In the genomic region with DNA sequence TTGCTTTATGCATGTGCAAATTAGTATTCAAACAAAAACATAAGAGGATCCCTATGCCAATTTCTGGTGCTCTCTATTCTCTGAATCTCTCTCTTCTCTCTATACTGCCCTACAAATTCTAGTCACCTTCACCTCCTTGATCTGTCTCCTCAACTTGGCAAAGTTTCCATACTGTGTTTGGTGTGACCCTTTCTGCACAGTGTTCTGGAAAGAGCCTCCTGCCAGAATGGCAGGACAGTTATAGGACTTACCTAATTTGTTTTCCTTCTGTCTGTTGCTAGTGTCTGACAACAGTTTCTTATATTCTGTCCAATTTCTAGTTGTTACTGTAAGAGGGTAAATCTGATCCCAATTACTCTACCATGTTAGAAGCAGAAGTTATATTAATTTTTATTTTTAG, we compare ENCODE assay signal across 21 cellular contexts.
"Had no signal": no experiment of that assay in that cellular context is flagged by ENCODE, and none has a peak within 500 bp of the region (broad histone marks: within the 10 kb centered on the region; RNA-seq: fewer than 3 reads in every experiment).

No MANE protein-coding gene starts in this region.

- H3K36me3 Mint-ChIP-seq: WTC11 had no signal

- H3K4me3 Mint-ChIP-seq: activated T-cell treated with anti-CD3 and anti-CD28 coated beads, Interleukin-2, amount 50 U/mL, for 24 hours; activated T-helper 17 cell treated with anti-CD3 and anti-CD28 coated beads, Interleukin-2, amount 50 U/mL, for 72 hours; brain; immature natural killer cell; naive thymus-derived CD8-positive, alpha-beta T cell; WTC11 had no signal

- DNase-seq: activated CD4-positive, alpha-beta T cell treated with anti-CD3 and anti-CD28 coated beads, Interleukin-2, amount 50 U/mL, for 48 hours; activated naive CD4-positive, alpha-beta T cell treated with Interleukin-2 at 50 U/mL for 16 hours; activated T-cell treated with anti-CD3 and anti-CD28 coated beads, Interleukin-2, amount 50 U/mL, for 24 hours; aorta; caudate nucleus; dermis blood vessel endothelial cell; effector CD8-positive, alpha-beta T cell; erythroblast; foreskin fibroblast; immature natural killer cell; naive thymus-derived CD8-positive, alpha-beta T cell; stimulated activated CD4-positive, alpha-beta T cell treated with anti-CD3 and anti-CD28 coated beads, Interleukin-4, amount 100 ng/mL, for 24 hours; stimulated activated naive CD8-positive, alpha-beta T cell treated with anti-CD3 and anti-CD28 coated beads, Interleukin-15, Interleukin-2, amounts not matched to agents 100 U/mL and 50 U/mL, for 24 hours; T1000; upper lobe of right lung had no signal

- H3K27ac Mint-ChIP-seq: activated T-cell treated with anti-CD3 and anti-CD28 coated beads, Interleukin-2, amount 50 U/mL, for 24 hours; activated T-helper 17 cell treated with anti-CD3 and anti-CD28 coated beads, Interleukin-2, amount 50 U/mL, for 72 hours; brain; immature natural killer cell; naive thymus-derived CD8-positive, alpha-beta T cell; WTC11 had no signal

- H3K4me3 ChIP-seq: hepatocyte, prostate gland, upper lobe of right lung had no signal

- H3K27me3 Mint-ChIP-seq: activated T-cell treated with anti-CD3 and anti-CD28 coated beads, Interleukin-2, amount 50 U/mL, for 24 hours; activated T-helper 17 cell treated with anti-CD3 and anti-CD28 coated beads, Interleukin-2, amount 50 U/mL, for 72 hours; brain; naive thymus-derived CD8-positive, alpha-beta T cell had no signal

- H3K27me3 ChIP-seq: hepatocyte, upper lobe of right lung had no signal

- H3K36me3 ChIP-seq: prostate gland, upper lobe of right lung had no signal

- ATAC-seq: activated T-helper 17 cell treated with anti-CD3 and anti-CD28 coated beads, Interleukin-2, amount 50 U/mL, for 72 hours; left lobe of liver; naive thymus-derived CD8-positive, alpha-beta T cell; stimulated activated naive CD8-positive, alpha-beta T cell treated with anti-CD3 and anti-CD28 coated beads, Interleukin-15, Interleukin-2, amounts not matched to agents 100 U/mL and 50 U/mL, for 24 hours; upper lobe of right lung; WTC11 had no signal

- H3K9me3 Mint-ChIP-seq: immature natural killer cell had no signal

- H3K9me3 ChIP-seq: prostate gland, upper lobe of right lung had no signal

- H3K27ac ChIP-seq: hepatocyte, prostate gland, upper lobe of right lung had no signal

- H3K4me1 ChIP-seq: prostate gland, upper lobe of right lung had no signal
